8 cellular contexts compared by ENCODE assay signal in the genomic region with DNA sequence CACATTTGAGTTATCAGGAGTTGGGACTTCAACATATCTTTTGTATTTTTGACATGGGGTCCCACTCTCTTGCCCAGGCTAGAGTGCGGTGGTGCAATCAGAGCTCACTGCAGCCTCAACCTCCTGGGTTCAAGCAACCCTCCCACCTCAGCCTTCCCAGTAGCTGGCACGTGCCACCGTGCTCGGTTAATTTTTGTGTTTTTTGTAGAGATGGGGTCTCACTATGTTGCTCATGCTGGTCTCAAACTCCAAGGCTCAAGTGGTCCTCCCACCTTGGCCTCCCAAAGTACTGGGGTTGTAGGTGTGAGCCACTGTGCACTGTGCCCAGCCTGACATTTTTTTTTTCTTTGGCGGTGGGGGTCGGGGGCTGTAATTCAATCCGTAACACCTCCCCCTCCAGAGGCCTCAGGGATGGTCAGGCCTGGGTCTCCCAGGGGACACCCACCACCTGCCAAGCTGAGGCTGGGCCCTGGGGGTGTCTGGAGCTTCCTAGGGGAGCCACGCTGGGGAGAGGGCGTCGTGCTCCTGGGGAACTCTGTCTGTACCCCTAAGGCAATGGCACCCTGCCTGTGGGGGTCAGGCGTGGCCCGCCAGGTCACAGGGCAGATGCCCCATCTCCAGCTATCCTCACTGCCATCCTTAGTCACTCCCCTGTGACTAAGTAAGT.
DNase-seq lines count a peak whose midpoint lies in the region; ATAC-seq and TF ChIP-seq lines count a peak whose summit lies in the region.
"Not testable (repeated sequence)": the region's sequence is repeated elsewhere in the genome, so short reads cannot be mapped to it uniquely, and the experiment has no call there.

No MANE protein-coding gene starts in this region.

- H3K9ac ChIP-seq in DND-41 (ENCODE audit: low read depth, low read length), result not testable (repeated sequence)

- 96% methylated on average over 12 of the region's 12 CpGs for WGBS in hepatocyte (ENCODE audit: low lambda C conversion rate, missing lambda C conversion rate)
- WGBS in psoas muscle, 3 donors, result 83 to 85% (median 84%) methylated on average over 12 of the region's 12 CpGs

- not testable (repeated sequence) for H3K27ac ChIP-seq in DND-41 (ENCODE audit: low read length); hepatocyte; psoas muscle; upper lobe of right lung

- not testable (repeated sequence) for TF ChIP-seq CTCF in DND-41 (IDR thresholded peaks at IDR 0.05; ENCODE audit: borderline replicate concordance, extremely low read depth, low read length, poor library complexity, severe bottlenecking); hepatocyte (IDR thresholded peaks at IDR 0.05; ENCODE audit: poor library complexity); psoas muscle (IDR thresholded peaks at IDR 0.05); upper lobe of right lung (IDR thresholded peaks at IDR 0.05)

- ATAC-seq in DND-41 (ENCODE audit: insufficient read depth, low read depth); psoas muscle; upper lobe of right lung: not testable (repeated sequence)

- H3K4me3 Mint-ChIP-seq in activated T-cell treated with anti-CD3 and anti-CD28 coated beads, Interleukin-2, amount 50 U/mL, for 24 hours, result not testable (repeated sequence)

- H3K4me2 ChIP-seq in DND-41 (ENCODE audit: insufficient read depth, low read length); hepatocyte: not testable (repeated sequence)

- H2AFZ ChIP-seq in DND-41 (ENCODE audit: low read depth, low read length); hepatocyte: not testable (repeated sequence)

- H3K79me2 ChIP-seq in DND-41 (ENCODE audit: insufficient read depth, low read length) (peaks cover 83% of the 10 kb centered on the region), hepatocyte (peaks cover 87% of the 10 kb centered on the region)

- not testable (repeated sequence) for H3K36me3 ChIP-seq in DND-41 (ENCODE audit: insufficient read depth, low read length); hepatocyte (replicated peaks; ENCODE audit: insufficient read depth, low read depth); psoas muscle (ENCODE audit: insufficient read depth in 1 of 2, low read depth in 1 of 2); upper lobe of right lung

- not testable (repeated sequence) for H3K9me3 Mint-ChIP-seq in activated T-cell treated with anti-CD3 and anti-CD28 coated beads, Interleukin-2, amount 50 U/mL, for 24 hours

- H3K9me2 ChIP-seq in hepatocyte (replicated peaks; ENCODE audit: insufficient read depth), result not testable (repeated sequence)

- H3K27me3 ChIP-seq in DND-41 (ENCODE audit: insufficient read depth, low read length, poor library complexity); hepatocyte; psoas muscle (ENCODE audit: insufficient read depth in 3 of 3, low read length in 2 of 3); upper lobe of right lung: not testable (repeated sequence)

- DNase-seq in DND-41 (peak; percentile 3), SK-N-DZ (ENCODE audit: low spot score) (peak; percentile 8), ecto neural progenitor cell (ENCODE audit: low spot score) (peak; percentile 46), hepatocyte (ENCODE audit: low spot score) (peak; percentile 2), mesenteric fat pad (ENCODE audit: low spot score) (peak; percentile 55), psoas muscle (peak; percentile 6 to 32), upper lobe of right lung (peak; percentile 41)
- DNase-seq in activated T-cell treated with anti-CD3 and anti-CD28 coated beads, Interleukin-2, amount 50 U/mL, for 24 hours, result peak; percentile 9

- not testable (repeated sequence) for H3K4me1 Mint-ChIP-seq in activated T-cell treated with anti-CD3 and anti-CD28 coated beads, Interleukin-2, amount 50 U/mL, for 24 hours (ENCODE audit: low read depth)

- not testable (repeated sequence) for H3K4me1 ChIP-seq in DND-41 (ENCODE audit: insufficient read depth, low read length); hepatocyte (ENCODE audit: insufficient read depth); psoas muscle; upper lobe of right lung

- intact Hi-C loops in psoas muscle (cut with DNase I); upper lobe of right lung (cut with DNase I): not testable (repeated sequence)

- not testable (repeated sequence) for H3K9me3 ChIP-seq in DND-41 (ENCODE audit: insufficient read depth, low read length, severe bottlenecking); hepatocyte (ENCODE audit: low read depth); psoas muscle; upper lobe of right lung

- not testable (repeated sequence) for H3K27ac Mint-ChIP-seq in activated T-cell treated with anti-CD3 and anti-CD28 coated beads, Interleukin-2, amount 50 U/mL, for 24 hours

- not testable (repeated sequence) for H3K27me3 Mint-ChIP-seq in activated T-cell treated with anti-CD3 and anti-CD28 coated beads, Interleukin-2, amount 50 U/mL, for 24 hours

- H3K36me3 Mint-ChIP-seq in activated T-cell treated with anti-CD3 and anti-CD28 coated beads, Interleukin-2, amount 50 U/mL, for 24 hours (ENCODE audit: low read depth), result not testable (repeated sequence)

- peaks cover 50% of the 10 kb centered on the region for H4K20me1 ChIP-seq in DND-41 (ENCODE audit: insufficient read depth, low read length)
- H4K20me1 ChIP-seq in hepatocyte (ENCODE audit: insufficient read depth, poor library complexity, severe bottlenecking), result peaks cover 69% of the 10 kb centered on the region

- not testable (repeated sequence) for H3K4me3 ChIP-seq in DND-41 (ENCODE audit: low read depth in 1 of 2, low read length in 2 of 2); hepatocyte; psoas muscle; upper lobe of right lung

Comparison
In these comparisons a context has a peak if more than half of its experiments do, and no peak if none do; other contexts are left out.
1. DNase-seq: peak in every context shown above with its lines; median percentile 55 in mesenteric fat pad; 46 in ecto neural progenitor cell; 41 in upper lobe of right lung; 19 in psoas muscle; 9 in activated T-cell treated with anti-CD3 and anti-CD28 coated beads, Interleukin-2, amount 50 U/mL, for 24 hours; 8 in SK-N-DZ; 3 in DND-41; 2 in hepatocyte.